In genomic region chr4:80313627-80314026, GRCh38 we compare ENCODE assay signal across 40 cellular contexts. TPM values are rescaled to one million over a fixed set of nuclear protein-coding genes. Genes with fewer than 3 reads are reported as not detected.
"Had no signal": no experiment of that assay in that cellular context is flagged by ENCODE, and none has a peak within 500 bp of the region (broad histone marks: within the 10 kb centered on the region; RNA-seq: fewer than 3 reads in every experiment).

No MANE protein-coding gene starts in this region.

- FAIRE-seq: astrocyte, bronchial epithelial cell had no signal

- H3K4me1 Mint-ChIP-seq: activated naive CD4-positive, alpha-beta T cell treated with anti-CD3 and anti-CD28 coated beads, Interleukin-2, amount 10 ng/mL, durations not matched to agents 7 days and 5 days; activated naive CD4-positive, alpha-beta T cell treated with anti-CD3 and anti-CD28 coated beads, Interleukin-2, amount 50 U/mL, for 24 hours; activated naive CD8-positive, alpha-beta T cell treated with anti-CD3 and anti-CD28 coated beads for 36 hours; activated naive CD8-positive, alpha-beta T cell treated with anti-CD3 and anti-CD28 coated beads, Interleukin-2, amount 10 ng/mL, durations not matched to agents 7 days and 5 days; activated naive CD8-positive, alpha-beta T cell treated with anti-CD3 and anti-CD28 coated beads, Interleukin-2, amount 50 U/mL, for 24 hours; activated T-helper 17 cell treated with anti-CD3 and anti-CD28 coated beads, Interleukin-2, amount 50 U/mL, for 72 hours; brain; central memory CD8-positive, alpha-beta T cell had no signal

- DNase-seq: activated effector memory CD4-positive, alpha-beta T cell treated with anti-CD3 and anti-CD28 coated beads, Interleukin-2, amount 50 U/mL, for 16 hours; activated effector memory CD4-positive, alpha-beta T cell treated with Interleukin-2 at 50 U/mL for 16 hours; activated gamma-delta T cell; activated gamma-delta T cell treated with Interleukin-2 at 50 U/mL for 16 hours; activated naive CD4-positive, alpha-beta T cell; activated naive CD4-positive, alpha-beta T cell treated with anti-CD3 and anti-CD28 coated beads for 36 hours; activated naive CD4-positive, alpha-beta T cell treated with anti-CD3 and anti-CD28 coated beads, Interleukin-2, amount 10 ng/mL, durations not matched to agents 7 days and 5 days; activated naive CD4-positive, alpha-beta T cell treated with anti-CD3 and anti-CD28 coated beads, Interleukin-2, amount 50 U/mL, for 16 hours; activated naive CD4-positive, alpha-beta T cell treated with Interleukin-2 at 50 U/mL for 16 hours; activated naive CD8-positive, alpha-beta T cell treated with anti-CD3 and anti-CD28 coated beads for 36 hours; activated naive CD8-positive, alpha-beta T cell treated with anti-CD3 and anti-CD28 coated beads, Interleukin-2, amount 10 ng/mL, durations not matched to agents 7 days and 5 days; activated naive CD8-positive, alpha-beta T cell treated with anti-CD3 and anti-CD28 coated beads, Interleukin-2, amount 50 U/mL, for 24 hours; activated T-cell treated with anti-CD3 and anti-CD28 coated beads, Interleukin-2, amount 50 U/mL, for 24 hours; activated T-cell treated with anti-CD3 and anti-CD28 coated beads, Interleukin-2, amount 50 U/mL, for 4 hours; activated T-cell treated with anti-CD3 and anti-CD28 coated beads, Interleukin-2, amount 50 U/mL, for 48 hours; activated T-cell treated with anti-CD3 and anti-CD28 coated beads, Interleukin-2, amount 50 U/mL, for 72 hours; adrenal gland; amniotic stem cell; amygdala; anterior cingulate cortex; aorta; body of pancreas; brain microvascular endothelial cell; caudate nucleus; central memory CD4-positive, alpha-beta T cell; cerebellar nuclear complex had no signal

- H3K4me3 Mint-ChIP-seq: activated naive CD4-positive, alpha-beta T cell treated with anti-CD3 and anti-CD28 coated beads for 36 hours; activated naive CD4-positive, alpha-beta T cell treated with anti-CD3 and anti-CD28 coated beads, Interleukin-2, amount 10 ng/mL, durations not matched to agents 7 days and 5 days; activated naive CD4-positive, alpha-beta T cell treated with anti-CD3 and anti-CD28 coated beads, Interleukin-2, amount 50 U/mL, for 24 hours; activated naive CD8-positive, alpha-beta T cell; activated naive CD8-positive, alpha-beta T cell treated with anti-CD3 and anti-CD28 coated beads for 36 hours; activated naive CD8-positive, alpha-beta T cell treated with anti-CD3 and anti-CD28 coated beads, Interleukin-2, amount 10 ng/mL, durations not matched to agents 7 days and 5 days; activated naive CD8-positive, alpha-beta T cell treated with anti-CD3 and anti-CD28 coated beads, Interleukin-2, amount 50 U/mL, for 24 hours; activated T-cell treated with anti-CD3 and anti-CD28 coated beads, Interleukin-2, amount 50 U/mL, for 24 hours; activated T-cell treated with anti-CD3 and anti-CD28 coated beads, Interleukin-2, amount 50 U/mL, for 4 hours; activated T-cell treated with anti-CD3 and anti-CD28 coated beads, Interleukin-2, amount 50 U/mL, for 72 hours; activated T-helper 1 cell treated with anti-CD3 and anti-CD28 coated beads, Interleukin-12 subunit alpha, Interleukin-12 subunit beta, Interleukin-2, Interleukin-4 antibody, amounts not matched to agents 30 ng/mL and 10 ng/mL and 1 ng/mL, durations not matched to agents 14 hours and 24 hours and 36 hours; activated T-helper 17 cell treated with anti-CD3 and anti-CD28 coated beads, Interleukin-2, amount 50 U/mL, for 72 hours; brain; central memory CD8-positive, alpha-beta T cell had no signal

- H3K4me3 ChIP-seq: adrenal gland, ascending aorta, body of pancreas, breast epithelium, cardiac muscle cell had no signal

- H3K27me3 ChIP-seq: adrenal gland, ascending aorta, brain microvascular endothelial cell, breast epithelium had no signal

- H3K27ac ChIP-seq: adrenal gland, ascending aorta, body of pancreas, brain microvascular endothelial cell, breast epithelium, cardiac muscle cell had no signal

- H3K4me1 ChIP-seq: adrenal gland, ascending aorta, body of pancreas, breast epithelium had no signal

- H3K9me3 Mint-ChIP-seq: activated naive CD4-positive, alpha-beta T cell treated with anti-CD3 and anti-CD28 coated beads for 36 hours; activated naive CD4-positive, alpha-beta T cell treated with anti-CD3 and anti-CD28 coated beads, Interleukin-2, amount 10 ng/mL, durations not matched to agents 7 days and 5 days; activated naive CD4-positive, alpha-beta T cell treated with anti-CD3 and anti-CD28 coated beads, Interleukin-2, amount 50 U/mL, for 24 hours; activated naive CD4-positive, alpha-beta T cell treated with anti-CD3 and anti-CD28 coated beads, Interleukin-2, amount 50 U/mL, for 72 hours; activated naive CD8-positive, alpha-beta T cell treated with anti-CD3 and anti-CD28 coated beads for 36 hours; activated naive CD8-positive, alpha-beta T cell treated with anti-CD3 and anti-CD28 coated beads, Interleukin-2, amount 10 ng/mL, durations not matched to agents 7 days and 5 days; activated naive CD8-positive, alpha-beta T cell treated with anti-CD3 and anti-CD28 coated beads, Interleukin-2, amount 50 U/mL, for 24 hours; activated T-cell treated with anti-CD3 and anti-CD28 coated beads, Interleukin-2, amount 50 U/mL, for 24 hours; activated T-cell treated with anti-CD3 and anti-CD28 coated beads, Interleukin-2, amount 50 U/mL, for 4 hours; activated T-cell treated with anti-CD3 and anti-CD28 coated beads, Interleukin-2, amount 50 U/mL, for 72 hours; activated T-helper 1 cell treated with anti-CD3 and anti-CD28 coated beads, Interleukin-12 subunit alpha, Interleukin-12 subunit beta, Interleukin-2, Interleukin-4 antibody, amounts not matched to agents 30 ng/mL and 10 ng/mL and 1 ng/mL, durations not matched to agents 14 hours and 24 hours and 36 hours; activated T-helper 17 cell treated with anti-CD3 and anti-CD28 coated beads, Interleukin-2, amount 50 U/mL, for 72 hours; activated T-helper 2 cell treated with anti-CD3 and anti-CD28 coated beads, Interferon-gamma antibody, Interleukin-2, Interleukin-4, amounts not matched to agents 10 μg/mL and 5 μg/mL and 100 μg/mL, durations not matched to agents 14 hours and 24 hours and 36 hours; central memory CD8-positive, alpha-beta T cell had no signal

- H3K27me3 Mint-ChIP-seq: activated naive CD8-positive, alpha-beta T cell treated with anti-CD3 and anti-CD28 coated beads for 36 hours had no signal

- H3K36me3 Mint-ChIP-seq: activated naive CD4-positive, alpha-beta T cell treated with anti-CD3 and anti-CD28 coated beads, Interleukin-2, amount 10 ng/mL, durations not matched to agents 7 days and 5 days; activated naive CD4-positive, alpha-beta T cell treated with anti-CD3 and anti-CD28 coated beads, Interleukin-2, amount 50 U/mL, for 24 hours; activated naive CD4-positive, alpha-beta T cell treated with anti-CD3 and anti-CD28 coated beads, Interleukin-2, amount 50 U/mL, for 72 hours; activated naive CD8-positive, alpha-beta T cell; activated naive CD8-positive, alpha-beta T cell treated with anti-CD3 and anti-CD28 coated beads for 36 hours; activated naive CD8-positive, alpha-beta T cell treated with anti-CD3 and anti-CD28 coated beads, Interleukin-2, amount 10 ng/mL, durations not matched to agents 7 days and 5 days; brain had no signal

- H3K9me3 ChIP-seq: adrenal gland, ascending aorta, body of pancreas, breast epithelium had no signal

- ATAC-seq: activated naive CD4-positive, alpha-beta T cell treated with anti-CD3 and anti-CD28 coated beads, Interleukin-2, amount 50 U/mL, for 72 hours; activated naive CD8-positive, alpha-beta T cell treated with anti-CD3 and anti-CD28 coated beads, Interleukin-2, amount 50 U/mL, for 24 hours; activated T-cell treated with anti-CD3 and anti-CD28 coated beads, Interleukin-2, amount 50 U/mL, for 4 hours; activated T-cell treated with anti-CD3 and anti-CD28 coated beads, Interleukin-2, amount 50 U/mL, for 72 hours; activated T-helper 17 cell treated with anti-CD3 and anti-CD28 coated beads, Interleukin-2, amount 50 U/mL, for 72 hours; body of pancreas had no signal

- H3K36me3 ChIP-seq: adrenal gland, ascending aorta, brain microvascular endothelial cell, breast epithelium, cardiac muscle cell had no signal

- H3K27ac Mint-ChIP-seq: activated naive CD4-positive, alpha-beta T cell treated with anti-CD3 and anti-CD28 coated beads for 36 hours; activated naive CD4-positive, alpha-beta T cell treated with anti-CD3 and anti-CD28 coated beads, Interleukin-2, amount 10 ng/mL, durations not matched to agents 7 days and 5 days; activated naive CD4-positive, alpha-beta T cell treated with anti-CD3 and anti-CD28 coated beads, Interleukin-2, amount 50 U/mL, for 24 hours; activated naive CD4-positive, alpha-beta T cell treated with anti-CD3 and anti-CD28 coated beads, Interleukin-2, amount 50 U/mL, for 72 hours; activated naive CD8-positive, alpha-beta T cell; activated naive CD8-positive, alpha-beta T cell treated with anti-CD3 and anti-CD28 coated beads for 36 hours; activated naive CD8-positive, alpha-beta T cell treated with anti-CD3 and anti-CD28 coated beads, Interleukin-2, amount 10 ng/mL, durations not matched to agents 7 days and 5 days; activated naive CD8-positive, alpha-beta T cell treated with anti-CD3 and anti-CD28 coated beads, Interleukin-2, amount 50 U/mL, for 24 hours; activated T-cell treated with anti-CD3 and anti-CD28 coated beads, Interleukin-2, amount 50 U/mL, for 24 hours; activated T-cell treated with anti-CD3 and anti-CD28 coated beads, Interleukin-2, amount 50 U/mL, for 72 hours; activated T-helper 1 cell treated with anti-CD3 and anti-CD28 coated beads, Interleukin-12 subunit alpha, Interleukin-12 subunit beta, Interleukin-2, Interleukin-4 antibody, amounts not matched to agents 30 ng/mL and 10 ng/mL and 1 ng/mL, durations not matched to agents 14 hours and 24 hours and 36 hours; activated T-helper 17 cell treated with anti-CD3 and anti-CD28 coated beads, Interleukin-2, amount 50 U/mL, for 72 hours; activated T-helper 2 cell treated with anti-CD3 and anti-CD28 coated beads, Interferon-gamma antibody, Interleukin-2, Interleukin-4, amounts not matched to agents 10 μg/mL and 5 μg/mL and 100 μg/mL, durations not matched to agents 14 hours and 24 hours and 36 hours; brain had no signal

RNA-seq across cellular contexts. Expression of gene CFAP299, which starts 21.9 kb away (rescaled TPM):
- total RNA-seq: activated naive CD4-positive, alpha-beta T cell treated with anti-CD3 and anti-CD28 coated beads for 36 hours; activated naive CD4-positive, alpha-beta T cell treated with anti-CD3 and anti-CD28 coated beads, Interleukin-2, amount 50 U/mL, for 72 hours; activated naive CD8-positive, alpha-beta T cell treated with anti-CD3 and anti-CD28 coated beads for 36 hours; activated naive CD8-positive, alpha-beta T cell treated with anti-CD3 and anti-CD28 coated beads, Interleukin-2, amount 10 ng/mL, durations not matched to agents 7 days and 5 days; activated T-cell treated with anti-CD3 and anti-CD28 coated beads, Interleukin-2, amount 50 U/mL, for 4 hours; activated T-cell treated with anti-CD3 and anti-CD28 coated beads, Interleukin-2, amount 50 U/mL, for 72 hours; activated T-helper 1 cell treated with anti-CD3 and anti-CD28 coated beads, Interleukin-12 subunit alpha, Interleukin-12 subunit beta, Interleukin-2, Interleukin-4 antibody, amounts not matched to agents 30 ng/mL and 10 ng/mL and 1 ng/mL, durations not matched to agents 14 hours and 24 hours and 36 hours; activated T-helper 2 cell treated with anti-CD3 and anti-CD28 coated beads, Interferon-gamma antibody, Interleukin-2, Interleukin-4, amounts not matched to agents 10 μg/mL and 5 μg/mL and 100 μg/mL, durations not matched to agents 14 hours and 24 hours and 36 hours; adrenal gland; aorta; ascending aorta; astrocyte; body of pancreas; cardiac septum had no signal
- polyA plus RNA-seq: adrenal gland, aorta had no signal

RNA-seq across cellular contexts. Expression of gene FGF5, which starts 47.2 kb away (rescaled TPM):
- total RNA-seq: activated naive CD4-positive, alpha-beta T cell treated with anti-CD3 and anti-CD28 coated beads for 36 hours; activated naive CD4-positive, alpha-beta T cell treated with anti-CD3 and anti-CD28 coated beads, Interleukin-2, amount 50 U/mL, for 72 hours; activated naive CD8-positive, alpha-beta T cell treated with anti-CD3 and anti-CD28 coated beads for 36 hours; activated naive CD8-positive, alpha-beta T cell treated with anti-CD3 and anti-CD28 coated beads, Interleukin-2, amount 10 ng/mL, durations not matched to agents 7 days and 5 days; activated T-cell treated with anti-CD3 and anti-CD28 coated beads, Interleukin-2, amount 50 U/mL, for 4 hours; activated T-cell treated with anti-CD3 and anti-CD28 coated beads, Interleukin-2, amount 50 U/mL, for 72 hours; activated T-helper 1 cell treated with anti-CD3 and anti-CD28 coated beads, Interleukin-12 subunit alpha, Interleukin-12 subunit beta, Interleukin-2, Interleukin-4 antibody, amounts not matched to agents 30 ng/mL and 10 ng/mL and 1 ng/mL, durations not matched to agents 14 hours and 24 hours and 36 hours; activated T-helper 17 cell treated with anti-CD3 and anti-CD28 coated beads, Interleukin-2, amount 50 U/mL, for 72 hours; adrenal gland; ascending aorta; body of pancreas; breast epithelium had no signal
- polyA plus RNA-seq: adrenal gland, aorta had no signal
